In genomic region chr4:26857278-26858034, GRCh38 we compare ENCODE assay signal across 8 cellular contexts. TPM values are rescaled to one million over a fixed set of nuclear protein-coding genes. Genes with fewer than 3 reads are reported as not detected.
A peak's percentile ranks its signal among the peaks of the same experiment; 100 is the strongest.
DNase-seq lines count a peak whose midpoint lies in the region; ATAC-seq and TF ChIP-seq lines count a peak whose summit lies in the region.

No MANE protein-coding gene starts in this region.

- no peaks in the 10 kb centered on the region for H3K27me3 ChIP-seq in WERI-Rb-1 (ENCODE audit: insufficient read depth, low read depth, severe bottlenecking)
- no peaks in the 10 kb centered on the region for H3K27me3 ChIP-seq in breast epithelium

- DNase-seq in AG04449 (ENCODE audit: low read depth, low spot score) (no peak), NCI-H2171 (lab: John Stamatoyannopoulos, UW) (peak; percentile 64), WERI-Rb-1 (peak; percentile 91), breast epithelium (ENCODE audit: low spot score in 2 of 2) (peak; percentile 88 to 90), iPS-NIHi7 (ENCODE audit: extremely low spot score) (peak; percentile 78)

- peak overlapping the region; percentile 60 for H3K27ac ChIP-seq in WERI-Rb-1
- peak overlapping the region; percentile 93 to 94 for H3K27ac ChIP-seq in breast epithelium
- H3K27ac ChIP-seq in skin epidermis, result peak overlapping the region; percentile 49 to 99 (median 89)

- no peaks in the 10 kb centered on the region; the same call in 1 of the 2 replicates for H3K36me3 ChIP-seq in WERI-Rb-1
- H3K36me3 ChIP-seq in breast epithelium, result no peaks in the 10 kb centered on the region

- H3K4me1 ChIP-seq in breast epithelium, result peaks cover 0 to 13% of the 10 kb centered on the region in 2 donors

- ATAC-seq in GM18868 (IDR thresholded peaks at IDR 0.05; ENCODE audit: unreplicated experiment), result peak; percentile 56
- ATAC-seq in HG03095 (IDR thresholded peaks at IDR 0.05; ENCODE audit: unreplicated experiment), result peak; percentile 49

- POLR2A ChIA-PET in AG04449 (lab: Yijun Ruan, JAX), result interaction anchor here (1.0 to 1.1 kb wide), 2 partner anchors 10 to 53 kb away, joined by 3 to 5 read pairs; no protein-coding TSS in a partner anchor

- peak overlapping the region; percentile 90 for H3K4me3 ChIP-seq in AG04449 (ENCODE audit: low read depth, low read length)
- peak overlapping the region; percentile 55 for H3K4me3 ChIP-seq in WERI-Rb-1 (ENCODE audit: low read depth, low read length)
- peak overlapping the region; percentile 65 to 84 (median 73) for H3K4me3 ChIP-seq in breast epithelium
- H3K4me3 ChIP-seq in skin epidermis, result peak overlapping the region; percentile 39 to 92 (median 55)

- no peaks in the 10 kb centered on the region for H3K9me3 ChIP-seq in WERI-Rb-1 (ENCODE audit: severe bottlenecking)
- no peaks in the 10 kb centered on the region for H3K9me3 ChIP-seq in breast epithelium

- TF ChIP-seq CTCF in AG04449 (IDR thresholded peaks at IDR 0.05; ENCODE audit: insufficient read depth, low read length, missing control alignments) (no peak), WERI-Rb-1 (IDR thresholded peaks at IDR 0.05; ENCODE audit: low read depth, low read length) (no peak), breast epithelium (IDR thresholded peaks at IDR 0.05) (no peak)

- CTCF ChIA-PET in AG04449 (lab: Yijun Ruan, JAX), result interaction anchor here (1.4 to 1.9 kb wide), 2 partner anchors 152 to 526 kb away, joined by 3 to 6 read pairs; no protein-coding TSS in a partner anchor

- no peak for TF ChIP-seq POLR2A in breast epithelium (IDR thresholded peaks at IDR 0.05)

- intact Hi-C loops in breast epithelium (cut with DNase I; ENCODE audit: low total_unique reads), result no loop called here

RNA-seq across cellular contexts. Expression of gene STIM2, which starts 3.2 kb away (rescaled TPM):
- total RNA-seq in breast epithelium, result 10 to 100 TPM; 12.0 to 24.7 (median 23.3) TPM
